1 cellular context compared by ENCODE assay signal in genomic region chr3:99638244-99638948, GRCh38.
A peak's percentile ranks its signal among the peaks of the same experiment; 100 is the strongest.
TF ChIP-seq lines count a peak whose summit lies in the region.

Gene COL8A1 (plus strand): TSS chr3:99638594. CDS start chr3:99790683, 152,089 bp downstream.

TF ChIP-seq in H1, 55 proteins besides CTCF, POLR2A, EP300 and RAD21 (continued from another document):
- no peak for TF ChIP-seq JUND (IDR thresholded peaks at IDR 0.05; ENCODE audit: low read length)
- TF ChIP-seq BRCA1 (IDR thresholded peaks at IDR 0.05; ENCODE audit: low read depth, low read length), result no peak
- TF ChIP-seq RFX5 (IDR thresholded peaks at IDR 0.05; ENCODE audit: borderline replicate concordance, low read depth, low read length), result no peak
- TF ChIP-seq SP1 (IDR thresholded peaks at IDR 0.05; ENCODE audit: low read depth, low read length), result no peak
- no peak for TF ChIP-seq RXRA (IDR thresholded peaks at IDR 0.05; ENCODE audit: insufficient read depth, low read depth, low read length)
- TF ChIP-seq NANOG (IDR thresholded peaks at IDR 0.05; ENCODE audit: insufficient read depth, low read depth, low read length, poor library complexity, severe bottlenecking), result no peak
- TF ChIP-seq ASH2L (IDR thresholded peaks at IDR 0.05; ENCODE audit: low read length), result peak; percentile 98
- no peak for TF ChIP-seq ZNF274 (IDR thresholded peaks at IDR 0.05; ENCODE audit: borderline replicate concordance, extremely low read depth, low read length)
- no peak; the same call in 1 of the 2 replicates for TF ChIP-seq CREB1 (IDR thresholded peaks at IDR 0.05)
- no peak for TF ChIP-seq TCF12 (IDR thresholded peaks at IDR 0.05; ENCODE audit: low read depth, low read length)
- no peak; the same call in 1 of the 2 replicates for TF ChIP-seq PHF8 (conservative IDR thresholded peaks at IDR 0.05; ENCODE audit: low read depth, low read length)
- TF ChIP-seq RNF2 (IDR thresholded peaks at IDR 0.05; ENCODE audit: borderline replicate concordance, low read depth, low read length, missing control alignments, poor library complexity, severe bottlenecking), result no peak
- peak; percentile 54; the same call in 1 of the 2 replicates for TF ChIP-seq EGR1 (IDR thresholded peaks at IDR 0.05; ENCODE audit: borderline replicate concordance, low read depth, low read length)
- TF ChIP-seq CEBPB (IDR thresholded peaks at IDR 0.05; ENCODE audit: low read depth, low read length), result peak; percentile 65
- TF ChIP-seq SIRT6 (IDR thresholded peaks at IDR 0.05; ENCODE audit: low read length), result no peak
- no peak for TF ChIP-seq USF2 (IDR thresholded peaks at IDR 0.05; ENCODE audit: low read length)
- TF ChIP-seq CHD7 (IDR thresholded peaks at IDR 0.05; ENCODE audit: insufficient replicate concordance, low read length), result no peak
- TF ChIP-seq E2F6 (IDR thresholded peaks at IDR 0.05), result no peak
- no peak for TF ChIP-seq NRF1 (IDR thresholded peaks at IDR 0.05; ENCODE audit: low read depth, low read length)
- no peak for TF ChIP-seq TAF1 (IDR thresholded peaks at IDR 0.05; ENCODE audit: low read depth, low read length)
- TF ChIP-seq TEAD4 (IDR thresholded peaks at IDR 0.05; ENCODE audit: low read depth, low read length), result no peak
- TF ChIP-seq YY1 (IDR thresholded peaks at IDR 0.05; ENCODE audit: low read depth, low read length), result no peak
- no peak for TF ChIP-seq GTF2F1 (IDR thresholded peaks at IDR 0.05; ENCODE audit: borderline replicate concordance, low read depth, low read length)
- no peak for TF ChIP-seq POLR2AphosphoS5 (IDR thresholded peaks at IDR 0.05; ENCODE audit: low read depth, low read length)
- TF ChIP-seq KDM1A (IDR thresholded peaks at IDR 0.05; ENCODE audit: borderline replicate concordance, low read length), result no peak
- no peak for TF ChIP-seq CBX8 (IDR thresholded peaks at IDR 0.05; ENCODE audit: borderline replicate concordance, low read depth, low read length)
- no peak for TF ChIP-seq HDAC2 (IDR thresholded peaks at IDR 0.05; ENCODE audit: borderline replicate concordance in 1 of 2, low read depth in 2 of 2, low read length in 2 of 2)
- TF ChIP-seq TBP (IDR thresholded peaks at IDR 0.05; ENCODE audit: low read depth, low read length), result peak; percentile 45; the same call in 1 of the 2 replicates
- no peak for TF ChIP-seq SAP30 (IDR thresholded peaks at IDR 0.05; ENCODE audit: insufficient read depth, insufficient replicate concordance, low read length)
- TF ChIP-seq SP2 (IDR thresholded peaks at IDR 0.05; ENCODE audit: low read length), result no peak
- peak; percentile 45 for TF ChIP-seq EZH2 (IDR thresholded peaks at IDR 0.05; ENCODE audit: low read depth, low read length, severe bottlenecking)
